9 cellular contexts compared by ENCODE assay signal in the genomic region with DNA sequence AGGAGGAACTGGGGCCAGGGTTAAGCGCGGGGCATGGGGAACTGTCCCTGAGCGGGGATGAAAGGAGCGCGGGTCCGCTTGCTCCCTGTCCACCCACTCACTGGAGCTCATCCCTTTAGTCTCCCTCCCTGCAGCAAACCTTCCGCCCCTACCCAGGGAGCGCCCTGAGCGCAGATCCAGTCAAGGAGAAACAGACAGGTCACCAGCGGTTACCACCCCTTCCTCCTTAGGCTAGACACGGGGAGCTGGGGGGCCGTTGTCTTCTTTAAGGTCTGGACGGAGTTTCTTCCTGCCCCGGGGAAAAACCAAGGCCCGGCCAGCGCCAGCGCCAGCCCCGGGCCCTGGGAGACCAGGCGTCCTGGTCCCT. TPM values are rescaled to one million over a fixed set of nuclear protein-coding genes. Genes with fewer than 3 reads are reported as not detected.
DNase-seq lines count a peak whose midpoint lies in the region; ATAC-seq, FAIRE-seq and TF ChIP-seq lines count a peak whose summit lies in the region.
"Had no signal": no experiment of that assay in that cellular context is flagged by ENCODE, and none has a peak within 500 bp of the region (broad histone marks: within the 10 kb centered on the region; RNA-seq: fewer than 3 reads in every experiment).

No MANE protein-coding gene starts in this region.

- H4K20me1 ChIP-seq in keratinocyte (ENCODE audit: control insufficient read depth, extremely low read depth, insufficient read depth, low read length): no peaks in the 10 kb centered on the region

- intact Hi-C loops in spleen (cut with DNase I; ENCODE audit: low total_unique reads): no loop called here

- peak; percentile 71 for DNase-seq in DMS 273 (lab: John Stamatoyannopoulos, UW; ENCODE audit: unreplicated experiment)
- no peak for DNase-seq in DMS 273 treated with DMSO at 0.1 percent for 48 hours (lab: John Stamatoyannopoulos, UW)
- peak; percentile 12 for DNase-seq in adipocyte (ENCODE audit: low read depth)
- DNase-seq in keratinocyte (ENCODE audit: low read depth, low spot score): no peak
- no peak for DNase-seq in spleen
- DNase-seq in AML-193 (lab: John Stamatoyannopoulos, UW): no peak
- DNase-seq in NCI-H526 (lab: John Stamatoyannopoulos, UW): no peak

- no peaks in the 10 kb centered on the region for H3K9me1 ChIP-seq in keratinocyte (ENCODE audit: control insufficient read depth, extremely low read depth, insufficient read depth, low read length)

- no peak for TF ChIP-seq POLR2A in spleen (IDR thresholded peaks at IDR 0.05)

- H3K9ac ChIP-seq in adipocyte (ENCODE audit: low read length) (no peak overlapping the region), keratinocyte (ENCODE audit: control insufficient read depth, extremely low read depth, insufficient read depth, low read length) (no peak overlapping the region)

- H3K4me3 ChIP-seq in adipocyte (ENCODE audit: low read length): peak overlapping the region; percentile 52
- H3K4me3 ChIP-seq in keratinocyte (ENCODE audit: control insufficient read depth in 2 of 3, extremely low read depth in 1 of 3, insufficient read depth in 2 of 3, low read depth in 1 of 3, low read length in 3 of 3): peak overlapping the region; percentile 6 to 60 (median 32)
- peak overlapping the region; percentile 20 to 72 (median 46) for H3K4me3 ChIP-seq in spleen

- no peak overlapping the region for H2AFZ ChIP-seq in keratinocyte (ENCODE audit: control insufficient read depth, low read length)

- H3K36me3 ChIP-seq in adipocyte (ENCODE audit: control insufficient read depth, insufficient read depth, low read length, severe bottlenecking): no peaks in the 10 kb centered on the region
- no peaks in the 10 kb centered on the region for H3K36me3 ChIP-seq in keratinocyte (ENCODE audit: control insufficient read depth in 2 of 2, extremely low read depth in 1 of 2, insufficient read depth in 2 of 2, low read length in 2 of 2)
- H3K36me3 ChIP-seq in spleen: no peaks in the 10 kb centered on the region

- dilution Hi-C loops in keratinocyte (cut with MboI; ENCODE audit: extremely low pct_ligation_motif_present, low sequenced_read_pairs): no loop called here

- WGBS in spleen, 5 donors: 4 to 7% (median 5%) methylated on average over 17 to 19 of the region's 19 CpGs

- peak overlapping the region; percentile 76 for H3K4me2 ChIP-seq in keratinocyte (ENCODE audit: control insufficient read depth, extremely low read depth, insufficient read depth, low read depth, low read length)

- ATAC-seq in GM18498 (IDR thresholded peaks at IDR 0.05; ENCODE audit: unreplicated experiment): no peak

- H3K9me3 ChIP-seq in adipocyte (ENCODE audit: control insufficient read depth, low read length) (no peaks in the 10 kb centered on the region), keratinocyte (ENCODE audit: control insufficient read depth, low read depth, low read length) (no peaks in the 10 kb centered on the region), spleen (no peaks in the 10 kb centered on the region)

- H3K4me1 ChIP-seq in adipocyte (ENCODE audit: control insufficient read depth, insufficient read depth, low read length): no peaks in the 10 kb centered on the region
- peaks cover 48% of the 10 kb centered on the region for H3K4me1 ChIP-seq in keratinocyte (ENCODE audit: control insufficient read depth, extremely low read depth, insufficient read depth, low read length)
- H3K4me1 ChIP-seq in spleen: peaks cover 3 to 22% (median 17%) of the 10 kb centered on the region in 6 donors

- FAIRE-seq in keratinocyte (lab: Jason Lieb, UNC): no peak
- FAIRE-seq: TTC549 had no signal

- H3K27ac ChIP-seq in keratinocyte (ENCODE audit: control insufficient read depth, insufficient read depth, low read length) (no peak overlapping the region), spleen (no peak overlapping the region)

- peaks cover 66% of the 10 kb centered on the region for H3K27me3 ChIP-seq in adipocyte (replicated peaks; ENCODE audit: control insufficient read depth, insufficient read depth, low read length)
- peaks cover 26% of the 10 kb centered on the region for H3K27me3 ChIP-seq in keratinocyte (ENCODE audit: control insufficient read depth, extremely low read depth, insufficient read depth, low read length)
- peaks cover 0 to 81% (median 22%) of the 10 kb centered on the region in 7 donors for H3K27me3 ChIP-seq in spleen (replicated peaks in 1 of 7)

- no peaks in the 10 kb centered on the region for H3K79me2 ChIP-seq in keratinocyte (ENCODE audit: control insufficient read depth, insufficient read depth, low read length)

- TF ChIP-seq CTCF in keratinocyte (optimal IDR thresholded peaks at IDR 0.05 in 1 of 3, IDR thresholded peaks at IDR 0.05 in 1 of 3, conservative IDR thresholded peaks at IDR 0.05 in 1 of 3; ENCODE audit: extremely low read depth in 1 of 3, insufficient read depth in 2 of 3, low read length in 3 of 3) (no peak), spleen (IDR thresholded peaks at IDR 0.05 in 8 of 11, conservative IDR thresholded peaks at IDR 0.05 in 3 of 11) (no peak)

RNA-seq across cellular contexts. Expression of a gene that starts 1.0 kb away (rescaled TPM):
- polyA plus RNA-seq in keratinocyte (0.35 to 17.2 TPM (median 2.6 TPM) in 3 replicates), spleen (under 1 TPM; 0.08 to 0.16 (median 0.11) TPM)
- polyA plus RNA-seq in keratinocyte (2011; ENCODE audit: low read depth): 4.3 TPM
- polyA plus RNA-seq in keratinocyte (2011; cell fraction: cytosol; rRNA removed): 1.6 and 3.0 TPM in 2 replicates
- polyA plus RNA-seq in keratinocyte (2011; cell fraction: nucleus; rRNA removed): 2.6 and 3.1 TPM in 2 replicates
- polyA plus RNA-seq in keratinocyte (2012; ENCODE audit: low replicate concordance): 0.30 and 4.5 TPM in 2 replicates
- 4.6 to 7.8 TPM in 2 of 3 replicates, not detected in the other for polyA minus RNA-seq in keratinocyte
- 0.96 TPM for polyA minus RNA-seq in keratinocyte (2011; cell fraction: cytosol; rRNA and poly(A)+ RNA removed)
- 0.84 and 0.93 TPM in 2 replicates for polyA minus RNA-seq in keratinocyte (2011; cell fraction: nucleus; rRNA and poly(A)+ RNA removed)
- total RNA-seq in spleen: under 1 TPM in 6 of 7 donors, not detected in 1; 0.07 to 0.47 (median 0.20) TPM

Comparison
In these comparisons a context has a peak if more than half of its experiments do, and no peak if none do; other contexts are left out.
1. DNase-seq: peak in DMS 273 (single experiment) and adipocyte (single experiment); none in DMS 273 treated with DMSO at 0.1 percent for 48 hours (single experiment), keratinocyte (single experiment), spleen (single experiment), AML-193 (0 of 2) and NCI-H526 (0 of 2).
2. Peak in every context shown above with its lines, with median percentiles within 50 percentile points of each other: H3K4me3 ChIP-seq.